In genomic region chr17:81511800-81512559, GRCh38 we compare ENCODE assay signal across 9 cellular contexts. TPM values are rescaled to one million over a fixed set of nuclear protein-coding genes. Genes with fewer than 3 reads are reported as not detected.
DNase-seq lines count a peak whose midpoint lies in the region; ATAC-seq and TF ChIP-seq lines count a peak whose summit lies in the region.
"Had no signal": no experiment of that assay in that cellular context is flagged by ENCODE, and none has a peak within 500 bp of the region (broad histone marks: within the 10 kb centered on the region; RNA-seq: fewer than 3 reads in every experiment).

No MANE protein-coding gene starts in this region.

- H3K27me3 ChIP-seq in KMS-11 (ENCODE audit: insufficient read depth, low read depth) (0 out of 2 replicates have a peak, but pooled peaks cover 2% of the 10 kb centered on the region), right atrium auricular region (no peaks in the 10 kb centered on the region)

- H4K20me1 ChIP-seq in KMS-11 (ENCODE audit: insufficient read depth) = peaks cover 30% of the 10 kb centered on the region; the same call in 1 of the 2 replicates

- H3K36me3 ChIP-seq in KMS-11 (ENCODE audit: insufficient read depth) = peaks cover 20% of the 10 kb centered on the region; the same call in 1 of the 2 replicates
- peaks cover 39% of the 10 kb centered on the region for H3K36me3 ChIP-seq in right atrium auricular region

- peak overlapping the region; percentile 99 for H3K4me2 ChIP-seq in KMS-11

- H3K4me3 ChIP-seq in GM12865 (ENCODE audit: low read depth, low read length) (peak overlapping the region; percentile 89), KMS-11 (IDR thresholded peaks at IDR 0.05; ENCODE audit: insufficient read depth, low read depth, low read length) (no peak overlapping the region), right atrium auricular region (peak overlapping the region; percentile 67 to 94), skin epidermis (peak overlapping the region; percentile 68 to 96 (median 86))

- in situ Hi-C loops in G401 (cut with HindIII; ENCODE audit: low sequenced_read_pairs) = loop anchor here (10.0 kb wide), 1 partner anchor 107 kb away; no protein-coding TSS in a partner anchor

- H3K79me2 ChIP-seq in KMS-11 (ENCODE audit: insufficient read depth, low read depth) = peaks cover 24% of the 10 kb centered on the region

- no peak for ATAC-seq in GM18498 (IDR thresholded peaks at IDR 0.05; ENCODE audit: unreplicated experiment)

- H2AFZ ChIP-seq in KMS-11 (ENCODE audit: low read depth) = no peak overlapping the region

- no peaks in the 10 kb centered on the region for H3K9me3 ChIP-seq in right atrium auricular region

- H3K9ac ChIP-seq in KMS-11 = peak overlapping the region; percentile 63

- no peak for DNase-seq in GM12865 (ENCODE audit: low read depth)
- peak; percentile 41 for DNase-seq in activated naive CD4-positive, alpha-beta T cell treated with anti-CD3 and anti-CD28 coated beads, Interleukin-2, amount 50 U/mL, for 16 hours
- no peak for DNase-seq in right atrium auricular region (ENCODE audit: low spot score)
- no peak for DNase-seq in G401 (ENCODE audit: low spot score)
- DNase-seq in NCI-H2196 treated with DMSO at 0.1 percent for 48 hours (lab: John Stamatoyannopoulos, UW; ENCODE audit: unreplicated experiment) = no peak

- H3K27ac ChIP-seq in KMS-11 (peak overlapping the region; percentile 39), right atrium auricular region (peak overlapping the region; percentile 95 to 98), skin epidermis (peak overlapping the region; percentile 57 to 100 (median 98))

- TF ChIP-seq CTCF in GM12865 (IDR thresholded peaks at IDR 0.05; ENCODE audit: insufficient read depth, low read depth, low read length, missing control alignments) = no peak
- no peak for TF ChIP-seq CTCF in KMS-11 (conservative IDR thresholded peaks at IDR 0.05; ENCODE audit: low read depth, low read length)
- no peak for TF ChIP-seq CTCF in right atrium auricular region (IDR thresholded peaks at IDR 0.05)

- H3K4me1 ChIP-seq in KMS-11 (ENCODE audit: low read depth, poor library complexity, severe bottlenecking) = peaks cover 26% of the 10 kb centered on the region
- peaks cover 0 to 50% of the 10 kb centered on the region in 2 donors for H3K4me1 ChIP-seq in right atrium auricular region

RNA-seq across cellular contexts. Expression of gene ACTG1, which starts 0.6 kb away (rescaled TPM):
- total RNA-seq in right atrium auricular region = 1,000 to 10,000 TPM; 1,076 to 1,610 TPM
- 5,595 and 6,819 TPM in 2 replicates for total RNA-seq in G401 (2014; rRNA removed; shearing (Covaris generic))

RNA-seq across cellular contexts. Expression of gene FSCN2, which starts 16.2 kb away (rescaled TPM):
- total RNA-seq in right atrium auricular region = under 1 TPM; 0.63 to 0.74 TPM
- 0.80 and 1.4 TPM in 2 replicates for total RNA-seq in G401 (2014; rRNA removed; shearing (Covaris generic))
- total RNA-seq: RPMI7951 had no signal

RNA-seq across cellular contexts. Expression of gene FAAP100, which starts 40.2 kb away (rescaled TPM):
- total RNA-seq in right atrium auricular region = 10 to 100 TPM; 12.8 to 13.7 TPM
- 37.1 and 44.6 TPM in 2 replicates for total RNA-seq in G401 (2014; rRNA removed; shearing (Covaris generic))

Comparison
In these comparisons a context has a peak if more than half of its experiments do, and no peak if none do; other contexts are left out.
1. H3K27ac ChIP-seq: peak in every context shown above with its lines; median percentile 98 in skin epidermis; 96 in right atrium auricular region; 39 in KMS-11.